ENCODE assay signal across 26 cellular contexts in the genomic region with DNA sequence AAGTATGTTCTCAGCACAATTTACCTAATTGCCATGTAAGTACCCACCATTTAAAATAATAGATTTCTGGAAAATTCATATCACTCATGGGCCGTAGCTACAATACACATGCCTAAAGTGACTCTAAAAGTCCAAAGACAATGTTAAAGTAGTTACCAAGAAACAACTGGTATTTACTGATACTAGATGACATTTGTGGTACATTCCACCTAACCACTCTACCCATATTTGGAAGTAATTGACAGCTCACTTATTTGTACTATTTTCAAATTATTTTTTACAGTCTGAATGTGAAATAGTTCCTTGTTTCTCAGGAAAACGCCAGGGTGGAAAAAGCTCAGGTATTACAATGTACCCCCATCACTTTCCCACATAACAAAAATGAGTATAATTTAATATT.
A peak's percentile ranks its signal among the peaks of the same experiment; 100 is the strongest.
DNase-seq lines count a peak whose midpoint lies in the region; ATAC-seq, FAIRE-seq and TF ChIP-seq lines count a peak whose summit lies in the region.
"Had no signal": no experiment of that assay in that cellular context is flagged by ENCODE, and none has a peak within 500 bp of the region (broad histone marks: within the 10 kb centered on the region; RNA-seq: fewer than 3 reads in every experiment).

No MANE protein-coding gene starts in this region.

- H3K27me3 Mint-ChIP-seq in natural killer cell (ENCODE audit: low read depth in 2 of 2): no peaks in the 10 kb centered on the region
- H3K27me3 Mint-ChIP-seq: CD8-positive, alpha-beta memory T cell had no signal

- dilution Hi-C loops in keratinocyte (cut with MboI; ENCODE audit: extremely low pct_ligation_motif_present, low sequenced_read_pairs): no loop called here

- no peaks in the 10 kb centered on the region for H3K9me1 ChIP-seq in keratinocyte (ENCODE audit: control insufficient read depth, extremely low read depth, insufficient read depth, low read length)

- peak; percentile 61 for DNase-seq in AG10803 (ENCODE audit: low read depth)
- peak; percentile 68 for DNase-seq in LHCN-M2 (ENCODE audit: low read depth)
- peak; percentile 53 for DNase-seq in astrocyte of the hippocampus (ENCODE audit: low read depth, low spot score)
- no peak for DNase-seq in keratinocyte (ENCODE audit: low read depth, low spot score)
- no peak for DNase-seq in dedifferentiated amniotic fluid mesenchymal stem cell (ENCODE audit: extremely low spot score)
- no peak for DNase-seq in natural killer cell
- DNase-seq in NCI-H1694 treated with DMSO at 0.1 percent for 48 hours (lab: John Stamatoyannopoulos, UW): no peak
- DNase-seq in NCI-H1092 treated with DMSO at 0.1 percent for 48 hours (lab: John Stamatoyannopoulos, UW): no peak
- DNase-seq: 8988T; AML-193; Calu3; CD8-positive, alpha-beta memory T cell; GDM1; Kasumi-1; MM.1S; NCI-H1092; NCI-H1436 treated with DMSO at 0.1 percent for 48 hours; NCI-H2029; NCI-H226; NCI-H510A treated with DMSO at 0.1 percent for 48 hours; NCI-H748 treated with DMSO at 0.1 percent for 48 hours; NK-92 treated with Interleukin-12 subunit alpha and Interleukin-12 subunit beta, amount 100 ng/mL, for 24 hours; SJCRH30 had no signal

- no peaks in the 10 kb centered on the region for H3K4me1 Mint-ChIP-seq in natural killer cell
- H3K4me1 Mint-ChIP-seq: CD8-positive, alpha-beta memory T cell had no signal

- peaks cover 20% of the 10 kb centered on the region for H3K4me1 ChIP-seq in keratinocyte (ENCODE audit: control insufficient read depth, extremely low read depth, insufficient read depth, low read length)

- no peak for FAIRE-seq in keratinocyte (lab: Jason Lieb, UNC)
- FAIRE-seq: GM18507, H1 had no signal

- no peaks in the 10 kb centered on the region for H3K27me3 ChIP-seq in keratinocyte (ENCODE audit: control insufficient read depth, extremely low read depth, insufficient read depth, low read length)
- H3K27me3 ChIP-seq: SJCRH30 had no signal

- H3K4me3 ChIP-seq in AG10803 (ENCODE audit: low read length) (no peak overlapping the region), keratinocyte (ENCODE audit: control insufficient read depth in 2 of 3, extremely low read depth in 1 of 3, insufficient read depth in 2 of 3, low read depth in 1 of 3, low read length in 3 of 3) (no peak overlapping the region)
- H3K4me3 ChIP-seq: SJCRH30 had no signal

- no peaks in the 10 kb centered on the region for H3K9me3 ChIP-seq in keratinocyte (ENCODE audit: control insufficient read depth, low read depth, low read length)
- H3K9me3 ChIP-seq: SJCRH30 had no signal

- H3K4me3 Mint-ChIP-seq in natural killer cell: no peak overlapping the region
- H3K4me3 Mint-ChIP-seq: CD8-positive, alpha-beta memory T cell had no signal

- no peaks in the 10 kb centered on the region for H3K36me3 Mint-ChIP-seq in natural killer cell
- H3K36me3 Mint-ChIP-seq: CD8-positive, alpha-beta memory T cell had no signal

- peak overlapping the region; percentile 93 for H3K4me2 ChIP-seq in keratinocyte (ENCODE audit: control insufficient read depth, extremely low read depth, insufficient read depth, low read depth, low read length)

- H2AFZ ChIP-seq in keratinocyte (ENCODE audit: control insufficient read depth, low read length): no peak overlapping the region

- TF ChIP-seq CTCF in AG10803 (conservative IDR thresholded peaks at IDR 0.05; ENCODE audit: low read length) (no peak), keratinocyte (optimal IDR thresholded peaks at IDR 0.05 in 1 of 3, IDR thresholded peaks at IDR 0.05 in 1 of 3, conservative IDR thresholded peaks at IDR 0.05 in 1 of 3; ENCODE audit: extremely low read depth in 1 of 3, insufficient read depth in 2 of 3, low read length in 3 of 3) (no peak), natural killer cell (IDR thresholded peaks at IDR 0.05) (no peak)

- no peak overlapping the region for H3K9ac ChIP-seq in keratinocyte (ENCODE audit: control insufficient read depth, extremely low read depth, insufficient read depth, low read length)

- intact Hi-C loops in natural killer cell (cut with micrococcal nuclease): no loop called here

- H3K79me2 ChIP-seq in keratinocyte (ENCODE audit: control insufficient read depth, insufficient read depth, low read length): no peaks in the 10 kb centered on the region

- H3K36me3 ChIP-seq in keratinocyte (ENCODE audit: control insufficient read depth in 2 of 2, extremely low read depth in 1 of 2, insufficient read depth in 2 of 2, low read length in 2 of 2): no peaks in the 10 kb centered on the region

- H3K9me3 Mint-ChIP-seq in natural killer cell: no peaks in the 10 kb centered on the region

- ATAC-seq in natural killer cell: no peak

- H3K27ac ChIP-seq in keratinocyte (ENCODE audit: control insufficient read depth, insufficient read depth, low read length): peak overlapping the region; percentile 48
- H3K27ac ChIP-seq: C4-2B, SJCRH30 had no signal

- H3K27ac Mint-ChIP-seq in natural killer cell: no peak overlapping the region
- H3K27ac Mint-ChIP-seq: CD8-positive, alpha-beta memory T cell had no signal

- no peaks in the 10 kb centered on the region for H4K20me1 ChIP-seq in keratinocyte (ENCODE audit: control insufficient read depth, extremely low read depth, insufficient read depth, low read length)

Comparison
In these comparisons a context has a peak if more than half of its experiments do, and no peak if none do; other contexts are left out.
1. DNase-seq: peak in AG10803 (single experiment), LHCN-M2 (single experiment) and astrocyte of the hippocampus (single experiment); none in keratinocyte (single experiment), dedifferentiated amniotic fluid mesenchymal stem cell (single experiment), natural killer cell (single experiment), NCI-H1694 treated with DMSO at 0.1 percent for 48 hours (single experiment) and NCI-H1092 treated with DMSO at 0.1 percent for 48 hours (single experiment).